ENCODE assay signal across 23 cellular contexts in the genomic region with DNA sequence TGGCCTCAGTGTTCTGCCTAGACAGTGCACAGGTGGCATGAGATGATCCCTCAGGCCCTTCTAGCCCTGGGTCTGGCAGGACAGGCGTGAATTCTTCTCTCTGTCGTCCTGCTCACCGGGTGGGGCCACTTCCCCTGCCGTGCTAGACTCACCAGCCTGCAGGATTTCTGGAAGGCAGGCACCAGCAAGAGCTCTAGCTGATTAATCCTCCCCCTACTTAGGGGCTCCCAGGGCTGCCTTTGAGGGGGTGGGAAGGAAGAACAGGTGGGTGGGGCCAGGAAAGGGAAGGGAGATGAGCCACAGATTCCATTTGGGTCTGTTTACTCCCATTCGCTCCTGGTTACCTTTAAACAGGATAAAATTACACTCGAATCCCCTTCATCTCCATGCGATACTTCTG.
A peak's percentile ranks its signal among the peaks of the same experiment; 100 is the strongest.
DNase-seq lines count a peak whose midpoint lies in the region; ATAC-seq and TF ChIP-seq lines count a peak whose summit lies in the region.
"Had no signal": no experiment of that assay in that cellular context is flagged by ENCODE, and none has a peak within 500 bp of the region (broad histone marks: within the 10 kb centered on the region; RNA-seq: fewer than 3 reads in every experiment).

No MANE protein-coding gene starts in this region.

- no peak overlapping the region for H3K4me3 ChIP-seq in GM23338
- no peak overlapping the region for H3K4me3 ChIP-seq in left ventricle myocardium inferior
- no peak overlapping the region for H3K4me3 ChIP-seq in trophoblast cell (ENCODE audit: low read depth, low read length)
- H3K4me3 ChIP-seq in PC-9, result no peak overlapping the region
- H3K4me3 ChIP-seq: colonic mucosa, testis had no signal

- 0 out of 3 replicates have a peak overlapping the region, but pooled peaks have one; percentile 5 for H3K4me3 Mint-ChIP-seq in GM23338
- H3K4me3 Mint-ChIP-seq: activated naive CD4-positive, alpha-beta T cell treated with anti-CD3 and anti-CD28 coated beads for 36 hours; activated T-cell treated with anti-CD3 and anti-CD28 coated beads, Interleukin-2, amount 50 U/mL, for 72 hours; CD4-positive, alpha-beta T cell had no signal

- no CpG with 5 or more reads among the region's 7 CpGs for WGBS in trophoblast cell (ENCODE audit: extremely low coverage, insufficient coverage, insufficient read length)

- ATAC-seq in GM23338, result peak; percentile 86
- ATAC-seq: activated T-cell treated with anti-CD3 and anti-CD28 coated beads, Interleukin-2, amount 50 U/mL, for 72 hours had no signal

- H3K14ac ChIP-seq in trophoblast cell (ENCODE audit: low read length), result no peak overlapping the region

- no peaks in the 10 kb centered on the region for H3F3A ChIP-seq in GM23338 (replicated peaks; ENCODE audit: low read depth)
- H3F3A ChIP-seq in PC-9 (ENCODE audit: insufficient read depth, low read depth), result no peaks in the 10 kb centered on the region

- peak overlapping the region; percentile 13; the same call in 1 of the 2 replicates for H3K27ac Mint-ChIP-seq in GM23338
- H3K27ac Mint-ChIP-seq: activated naive CD4-positive, alpha-beta T cell treated with anti-CD3 and anti-CD28 coated beads for 36 hours; activated T-cell treated with anti-CD3 and anti-CD28 coated beads, Interleukin-2, amount 50 U/mL, for 72 hours; CD4-positive, alpha-beta T cell; progenitor cell of endocrine pancreas had no signal

- no peak overlapping the region for H2AK5ac ChIP-seq in trophoblast cell (ENCODE audit: low read length)

- peaks cover 28% of the 10 kb centered on the region for H3K4me1 Mint-ChIP-seq in GM23338

- H4K20me1 ChIP-seq in GM23338 (replicated peaks; ENCODE audit: insufficient read depth) (no peaks in the 10 kb centered on the region), PC-9 (ENCODE audit: insufficient read depth) (no peaks in the 10 kb centered on the region)

- DNase-seq in GM23338 (ENCODE audit: low spot score), result peak; percentile 61
- DNase-seq in NCI-H2227 (lab: John Stamatoyannopoulos, UW; ENCODE audit: unreplicated experiment), result peak; percentile 72
- no peak for DNase-seq in left ventricle myocardium inferior
- no peak for DNase-seq in trophoblast cell
- DNase-seq in NOMO-1 treated with dmso at 0.1 percent for 144 hours (lab: John Stamatoyannopoulos, UW; ENCODE audit: unreplicated experiment), result no peak
- DNase-seq in C1 segment of cervical spinal cord (lab: John Stamatoyannopoulos, UW), result no peak
- DNase-seq in NAMALWA (ENCODE audit: low spot score), result no peak
- no peak for DNase-seq in PC-9
- DNase-seq: activated naive CD4-positive, alpha-beta T cell treated with anti-CD3 and anti-CD28 coated beads for 36 hours; activated T-cell treated with anti-CD3 and anti-CD28 coated beads, Interleukin-2, amount 50 U/mL, for 72 hours; amniotic stem cell; CD4-positive, alpha-beta T cell; colonic mucosa; GDM1; NCI-H2107; NCI-H526 treated with DMSO at 0.1 percent for 48 hours; OCI-M1; SHP77 treated with DMSO at 0.1 percent for 48 hours; small intestine; stimulated activated naive CD4-positive, alpha-beta T cell; testis had no signal

- no peak overlapping the region for H3K27ac ChIP-seq in GM23338 (ENCODE audit: low read depth)
- peak overlapping the region; percentile 67 for H3K27ac ChIP-seq in left ventricle myocardium inferior (replicated peaks)
- no peak overlapping the region for H3K27ac ChIP-seq in trophoblast cell (ENCODE audit: low read depth, low read length)
- H3K27ac ChIP-seq in PC-9, result no peak overlapping the region
- H3K27ac ChIP-seq: breast epithelium, colonic mucosa, testis had no signal

- no peak overlapping the region for H2BK5ac ChIP-seq in trophoblast cell (ENCODE audit: low read depth, low read length, poor library complexity)

- no peak overlapping the region for H2BK120ac ChIP-seq in trophoblast cell (ENCODE audit: insufficient read depth, low read length, poor library complexity)

- no peaks in the 10 kb centered on the region for H3K9me2 ChIP-seq in GM23338 (ENCODE audit: insufficient read depth)
- H3K9me2 ChIP-seq in PC-9 (ENCODE audit: insufficient read depth), result no peaks in the 10 kb centered on the region

- no peaks in the 10 kb centered on the region for H3K79me1 ChIP-seq in trophoblast cell (ENCODE audit: low read length)

- H3K9me3 Mint-ChIP-seq in GM23338, result no peaks in the 10 kb centered on the region
- H3K9me3 Mint-ChIP-seq: activated naive CD4-positive, alpha-beta T cell treated with anti-CD3 and anti-CD28 coated beads for 36 hours; activated T-cell treated with anti-CD3 and anti-CD28 coated beads, Interleukin-2, amount 50 U/mL, for 72 hours; CD4-positive, alpha-beta T cell had no signal

- intact Hi-C loops in left ventricle myocardium inferior (cut with micrococcal nuclease) (no loop called here), PC-9 (cut with micrococcal nuclease; ENCODE audit: unreplicated experiment) (no loop called here)

- H3K9me3 ChIP-seq in left ventricle myocardium inferior (replicated peaks), result no peaks in the 10 kb centered on the region
- H3K9me3 ChIP-seq in trophoblast cell (ENCODE audit: insufficient read depth, low read depth, low read length), result no peaks in the 10 kb centered on the region
- H3K9me3 ChIP-seq in PC-9 (ENCODE audit: insufficient read depth, low read depth), result no peaks in the 10 kb centered on the region
- H3K9me3 ChIP-seq: breast epithelium, colonic mucosa, testis had no signal

- H3K27me3 ChIP-seq in GM23338 (ENCODE audit: insufficient read depth) (no peaks in the 10 kb centered on the region), left ventricle myocardium inferior (ENCODE audit: low read depth) (no peaks in the 10 kb centered on the region), trophoblast cell (ENCODE audit: insufficient read depth, low read length) (no peaks in the 10 kb centered on the region), PC-9 (ENCODE audit: insufficient read depth, low read depth) (peaks cover 11% of the 10 kb centered on the region; the same call in 1 of the 2 replicates)
- H3K27me3 ChIP-seq: breast epithelium, colonic mucosa, testis had no signal

- H3K36me3 Mint-ChIP-seq in GM23338 (ENCODE audit: low read depth), result no peaks in the 10 kb centered on the region

- peak overlapping the region; percentile 27 for H4K12ac ChIP-seq in trophoblast cell (ENCODE audit: low read depth, low read length)

- H3K36me3 ChIP-seq in GM23338 (ENCODE audit: insufficient read depth) (no peaks in the 10 kb centered on the region), left ventricle myocardium inferior (no peaks in the 10 kb centered on the region), trophoblast cell (ENCODE audit: control insufficient read depth in 1 of 2, insufficient read depth in 2 of 2, low read length in 2 of 2) (no peaks in the 10 kb centered on the region), PC-9 (ENCODE audit: low read depth) (no peaks in the 10 kb centered on the region)
- H3K36me3 ChIP-seq: breast epithelium, colonic mucosa had no signal

- H2AFZ ChIP-seq in GM23338, result peak overlapping the region; percentile 84; the same call in 1 of the 2 replicates
- H2AFZ ChIP-seq in trophoblast cell (ENCODE audit: insufficient read depth, low read length, poor library complexity), result no peak overlapping the region
- no peak overlapping the region for H2AFZ ChIP-seq in PC-9

- H3K4me1 ChIP-seq in GM23338 (ENCODE audit: insufficient read depth) (peaks cover 15% of the 10 kb centered on the region), left ventricle myocardium inferior (peaks cover 31% of the 10 kb centered on the region), trophoblast cell (ENCODE audit: control insufficient read depth in 1 of 2, insufficient read depth in 2 of 2, low read length in 2 of 2) (no peaks in the 10 kb centered on the region), PC-9 (replicated peaks; ENCODE audit: insufficient read depth) (no peaks in the 10 kb centered on the region)
- H3K4me1 ChIP-seq: breast epithelium, colonic mucosa, testis had no signal

- POLR2A ChIA-PET in PC-9 (lab: Charles Lee; ENCODE audit: unreplicated experiment), result no interaction called here

- H3K4ac ChIP-seq in trophoblast cell (ENCODE audit: low read depth, low read length), result no peak overlapping the region

- TF ChIP-seq CTCF in GM23338 (conservative IDR thresholded peaks at IDR 0.05; ENCODE audit: low read depth in 2 of 2) (no peak), left ventricle myocardium inferior (IDR thresholded peaks at IDR 0.05; ENCODE audit: borderline replicate concordance) (no peak), PC-9 (conservative IDR thresholded peaks at IDR 0.05) (no peak)

- no peak overlapping the region for H2BK12ac ChIP-seq in trophoblast cell (ENCODE audit: low read length)

- H3K79me2 ChIP-seq in GM23338 (replicated peaks; ENCODE audit: insufficient read depth) (no peaks in the 10 kb centered on the region), trophoblast cell (ENCODE audit: control insufficient read depth, insufficient read depth, low read length, poor library complexity) (no peaks in the 10 kb centered on the region), PC-9 (ENCODE audit: low read depth) (no peaks in the 10 kb centered on the region)

- no peak overlapping the region for H3K23ac ChIP-seq in trophoblast cell (ENCODE audit: low read length)

- BruUV-seq in PC-9 (replicated peaks; lab: Mats Ljungman, UMichigan), result no TSS peak

- no peak overlapping the region for H4K91ac ChIP-seq in trophoblast cell (ENCODE audit: low read depth, low read length)

- no peak overlapping the region for H4K8ac ChIP-seq in trophoblast cell (ENCODE audit: low read depth, low read length)

- no peak overlapping the region for H3K18ac ChIP-seq in trophoblast cell (ENCODE audit: low read length)

- H3K4me2 ChIP-seq in GM23338 (peak overlapping the region; percentile 69), trophoblast cell (ENCODE audit: low read length) (no peak overlapping the region), PC-9 (no peak overlapping the region)

- CTCF ChIA-PET in PC-9 (lab: Charles Lee), result no interaction called here

- peaks cover 8% of the 10 kb centered on the region for H3K27me3 Mint-ChIP-seq in GM23338 (ENCODE audit: insufficient read depth, low read depth, poor library complexity)

- H3K9ac ChIP-seq in trophoblast cell (ENCODE audit: low read length), result no peak overlapping the region

TF ChIP-seq in GM23338, 12 proteins besides CTCF, POLR2A, EP300 and RAD21 (continues in another document):
- TF ChIP-seq ZNF331 (CRISPR knock-in tag; IDR thresholded peaks at IDR 0.05; ENCODE audit: low read depth) (no peak), JUNB (IDR thresholded peaks at IDR 0.05; ENCODE audit: unreplicated experiment) (no peak), EZH2 (IDR thresholded peaks at IDR 0.05; ENCODE audit: low read depth, unreplicated experiment) (no peak), ZNF114 (CRISPR knock-in tag; IDR thresholded peaks at IDR 0.05) (no peak), ETS1 (IDR thresholded peaks at IDR 0.05) (no peak), STAT1 (IDR thresholded peaks at IDR 0.05; ENCODE audit: unreplicated experiment) (no peak)

Comparison
In these comparisons a context has a peak if more than half of its experiments do, and no peak if none do; other contexts are left out.
1. DNase-seq: peak in GM23338 (single experiment) and NCI-H2227 (single experiment); none in left ventricle myocardium inferior (single experiment), trophoblast cell (0 of 2), NOMO-1 treated with dmso at 0.1 percent for 144 hours (single experiment), C1 segment of cervical spinal cord (0 of 14), NAMALWA (single experiment) and PC-9 (0 of 2).